In genomic region chr12:7107181-7108041, GRCh38 we compare ENCODE assay signal across 9 cellular contexts. TPM values are rescaled to one million over a fixed set of nuclear protein-coding genes. Genes with fewer than 3 reads are reported as not detected.
DNase-seq lines count a peak whose midpoint lies in the region; ATAC-seq and TF ChIP-seq lines count a peak whose summit lies in the region.
"Had no signal": no experiment of that assay in that cellular context is flagged by ENCODE, and none has a peak within 500 bp of the region (broad histone marks: within the 10 kb centered on the region; RNA-seq: fewer than 3 reads in every experiment).

No MANE protein-coding gene starts in this region.

- H3K9me3 Mint-ChIP-seq in naive B cell, result peaks cover 3 to 15% (median 7%) of the 10 kb centered on the region in 7 donors

- no peak for DNase-seq in DND-41
- DNase-seq in NT2/D1 (ENCODE audit: low read depth, low spot score), result no peak
- DNase-seq in naive B cell, result no peak
- DNase-seq in NCI-H2227 treated with DMSO at 0.1 percent for 48 hours (lab: John Stamatoyannopoulos, UW), result no peak
- no peak for DNase-seq in posterior vena cava (ENCODE audit: low spot score)
- DNase-seq in ureter (ENCODE audit: low spot score), result no peak

- peak overlapping the region in 5 of 6 donors; percentile 74 to 95 (median 89) for H3K27ac Mint-ChIP-seq in naive B cell

- ATAC-seq in DND-41 (ENCODE audit: insufficient read depth, low read depth), result no peak
- ATAC-seq in naive B cell (ENCODE audit: low read depth in 2 of 2), result no peak
- ATAC-seq in GM21825 (IDR thresholded peaks at IDR 0.05; ENCODE audit: unreplicated experiment), result no peak

- H3K36me3 ChIP-seq in DND-41 (ENCODE audit: insufficient read depth, low read length), result peaks cover 3% of the 10 kb centered on the region; the same call in 1 of the 2 replicates
- peaks cover 18% of the 10 kb centered on the region for H3K36me3 ChIP-seq in NT2/D1 (ENCODE audit: insufficient read depth, insufficient read length, low read length)
- H3K36me3 ChIP-seq in ectodermal cell (ENCODE audit: control insufficient read depth, insufficient read depth, low read length), result no peaks in the 10 kb centered on the region

- peaks cover 13 to 22% of the 10 kb centered on the region in 2 donors for H3K36me3 Mint-ChIP-seq in naive B cell

- no peaks in the 10 kb centered on the region for H3K27me3 ChIP-seq in DND-41 (ENCODE audit: insufficient read depth, low read length, poor library complexity)
- peaks cover 10% of the 10 kb centered on the region for H3K27me3 ChIP-seq in NT2/D1 (ENCODE audit: insufficient read depth, insufficient read length)
- no peaks in the 10 kb centered on the region for H3K27me3 ChIP-seq in ectodermal cell (ENCODE audit: control insufficient read depth, insufficient read depth, low read length, poor library complexity, severe bottlenecking)

- peak overlapping the region; percentile 81 for H3K4me2 ChIP-seq in DND-41 (ENCODE audit: insufficient read depth, low read length)

- 77 to 85% methylated on average over 8 to 9 of the region's 9 CpGs for WGBS in ectodermal cell, 2 experiments

- H2AFZ ChIP-seq in DND-41 (ENCODE audit: low read depth, low read length), result peak overlapping the region; percentile 86; the same call in 1 of the 2 replicates

- H3K27me3 Mint-ChIP-seq in naive B cell, result no peaks in the 10 kb centered on the region

- H3K27ac ChIP-seq in DND-41 (ENCODE audit: low read length), result peak overlapping the region; percentile 92
- peak overlapping the region; percentile 45 for H3K27ac ChIP-seq in ectodermal cell (ENCODE audit: insufficient read depth, low read depth, low read length, poor library complexity, severe bottlenecking)

- H3K4me3 ChIP-seq in DND-41 (ENCODE audit: low read depth in 1 of 2, low read length in 2 of 2), result peak overlapping the region in 1 of 2 experiments; percentile 74; a peak in 2 of 4 replicates
- H3K4me3 ChIP-seq in NT2/D1 (ENCODE audit: insufficient read length, low read depth), result peak overlapping the region; percentile 66
- H3K4me3 ChIP-seq in ectodermal cell (ENCODE audit: insufficient read depth, low read depth, low read length), result peak overlapping the region; percentile 50

- peak overlapping the region; percentile 91 to 96 (median 94) for H3K4me3 Mint-ChIP-seq in naive B cell

- TF ChIP-seq CTCF in DND-41 (IDR thresholded peaks at IDR 0.05; ENCODE audit: borderline replicate concordance, extremely low read depth, low read length, poor library complexity, severe bottlenecking), result no peak

- H3K9ac ChIP-seq in DND-41 (ENCODE audit: low read depth, low read length) (peak overlapping the region; percentile 79), NT2/D1 (ENCODE audit: insufficient read length, low read depth) (peak overlapping the region; percentile 86)

- intact Hi-C loops in posterior vena cava (cut with DNase I), result loop anchor here in 1 of 2 donors (5.0 kb wide), 1 partner anchor 440 kb away; no protein-coding TSS in a partner anchor

- H3K4me1 ChIP-seq in DND-41 (ENCODE audit: insufficient read depth, low read length), result peaks cover 18% of the 10 kb centered on the region
- H3K4me1 ChIP-seq in NT2/D1 (ENCODE audit: insufficient read depth, insufficient read length), result peaks cover 8% of the 10 kb centered on the region
- H3K4me1 ChIP-seq in ectodermal cell (ENCODE audit: control insufficient read depth, insufficient read depth, low read length), result peaks cover 6% of the 10 kb centered on the region

- peaks cover 6% of the 10 kb centered on the region for H3K9me3 ChIP-seq in DND-41 (ENCODE audit: insufficient read depth, low read length, severe bottlenecking)
- peaks cover 17% of the 10 kb centered on the region for H3K9me3 ChIP-seq in NT2/D1 (ENCODE audit: insufficient read depth, low read length)
- H3K9me3 ChIP-seq in ectodermal cell (ENCODE audit: control insufficient read depth, low read length), result no peaks in the 10 kb centered on the region

- H3K79me2 ChIP-seq in DND-41 (ENCODE audit: insufficient read depth, low read length), result peaks cover 3% of the 10 kb centered on the region

- H4K20me1 ChIP-seq in DND-41 (ENCODE audit: insufficient read depth, low read length), result no peaks in the 10 kb centered on the region

- H3K4me1 Mint-ChIP-seq in naive B cell, result peaks cover 22 to 27% (median 25%) of the 10 kb centered on the region in 3 donors

RNA-seq across cellular contexts. Expression of gene C1RL, which starts 1.6 kb away (rescaled TPM):
- 19.0 TPM for polyA plus RNA-seq in ectodermal cell (2013, experiment 1 of 4)
- 21.3 TPM for polyA plus RNA-seq in ectodermal cell (2013, experiment 2 of 4)
- 12.7 TPM for polyA plus RNA-seq in ectodermal cell (2013, experiment 3 of 4)
- polyA plus RNA-seq in ectodermal cell (2013, experiment 4 of 4), result 18.3 TPM
- polyA plus RNA-seq in naive B cell (ENCODE audit: low read depth in 6 of 6), result 1 to 10 TPM; 2.4 to 9.6 (median 3.5) TPM
- total RNA-seq in posterior vena cava, result 100 to 1,000 TPM in 1 of 2 donors, 10 to 100 TPM in 1; 79.5 to 122 TPM
- 110 TPM for total RNA-seq in ureter

RNA-seq across cellular contexts. Expression of gene C1R, which starts 15.2 kb away (rescaled TPM):
- polyA plus RNA-seq in ectodermal cell (2013, experiment 1 of 4), result 6.9 TPM
- polyA plus RNA-seq in ectodermal cell (2013, experiment 2 of 4), result 6.5 TPM
- polyA plus RNA-seq in ectodermal cell (2013, experiment 3 of 4), result 7.0 TPM
- polyA plus RNA-seq in ectodermal cell (2013, experiment 4 of 4), result 5.8 TPM
- 1 to 10 TPM in 4 of 6 donors, under 1 TPM in 1, not detected in 1; 0.95 to 3.1 (median 1.9) TPM for polyA plus RNA-seq in naive B cell (ENCODE audit: low read depth in 6 of 6)
- total RNA-seq in posterior vena cava, result 1,000 to 10,000 TPM; 1,008 to 1,686 TPM
- 455 TPM for total RNA-seq in ureter

RNA-seq across cellular contexts. Expression of gene RBP5, which starts 21.3 kb away (rescaled TPM):
- 0.94 TPM for polyA plus RNA-seq in ectodermal cell (2013, experiment 1 of 4)
- 1.2 TPM for polyA plus RNA-seq in ectodermal cell (2013, experiment 2 of 4)
- polyA plus RNA-seq in ectodermal cell (2013, experiment 3 of 4), result 1.4 TPM
- 1.7 TPM for polyA plus RNA-seq in ectodermal cell (2013, experiment 4 of 4)
- polyA plus RNA-seq in naive B cell (ENCODE audit: low read depth in 6 of 6), result under 1 TPM in 1 of 6 donors, not detected in 5; 0.51 TPM
- total RNA-seq in posterior vena cava, result 1 to 10 TPM; 5.1 to 5.7 TPM
- total RNA-seq in ureter, result 7.5 TPM
- total RNA-seq: M059J had no signal

RNA-seq across cellular contexts. Expression of gene CLSTN3, which starts 22.8 kb away (rescaled TPM):
- 32.6 TPM for polyA plus RNA-seq in ectodermal cell (2013, experiment 1 of 4)
- 45.7 TPM for polyA plus RNA-seq in ectodermal cell (2013, experiment 2 of 4)
- polyA plus RNA-seq in ectodermal cell (2013, experiment 3 of 4), result 37.6 TPM
- 37.2 TPM for polyA plus RNA-seq in ectodermal cell (2013, experiment 4 of 4)
- polyA plus RNA-seq in naive B cell (ENCODE audit: low read depth in 6 of 6), result 1 to 10 TPM in 5 of 6 donors, not detected in 1; 1.7 to 3.4 (median 2.9) TPM
- total RNA-seq in posterior vena cava (10 to 100 TPM; 31.0 to 31.7 TPM), ureter (48.2 TPM)

RNA-seq across cellular contexts. Expression of gene C1S, which starts 46.9 kb away (rescaled TPM):
- 2.6 TPM for polyA plus RNA-seq in ectodermal cell (2013, experiment 1 of 4)
- polyA plus RNA-seq in ectodermal cell (2013, experiment 2 of 4), result 1.5 TPM
- 0.80 TPM for polyA plus RNA-seq in ectodermal cell (2013, experiment 3 of 4)
- polyA plus RNA-seq in ectodermal cell (2013, experiment 4 of 4), result 2.1 TPM
- under 1 TPM in 1 of 6 donors, not detected in 5; 0.12 TPM for polyA plus RNA-seq in naive B cell (ENCODE audit: low read depth in 6 of 6)
- total RNA-seq in posterior vena cava (100 to 1,000 TPM; 585 to 986 TPM), ureter (293 TPM)
